8 cellular contexts compared by ENCODE assay signal in genomic region chr4:128366212-128366611, GRCh38.
"Had no signal": no experiment of that assay in that cellular context is flagged by ENCODE, and none has a peak within 500 bp of the region (broad histone marks: within the 10 kb centered on the region; RNA-seq: fewer than 3 reads in every experiment).

No MANE protein-coding gene starts in this region.

- H3K4me3 ChIP-seq: GM12878 had no signal

- ATAC-seq: GM12878 had no signal

- FAIRE-seq: G401.6, GM12878, GM12891, GM12892, GM18507, GM19239 had no signal

- DNase-seq: GDM1, GF-D8 had no signal
